9 cellular contexts compared by ENCODE assay signal in genomic region chr2:191321861-191322662, GRCh38.
DNase-seq lines count a peak whose midpoint lies in the region; ATAC-seq and TF ChIP-seq lines count a peak whose summit lies in the region.
"Had no signal": no experiment of that assay in that cellular context is flagged by ENCODE, and none has a peak within 500 bp of the region (broad histone marks: within the 10 kb centered on the region; RNA-seq: fewer than 3 reads in every experiment).

No MANE protein-coding gene starts in this region.

- no peaks in the 10 kb centered on the region for H3K36me3 ChIP-seq in SK-N-MC (ENCODE audit: insufficient read depth, low read length)
- H3K36me3 ChIP-seq in mucosa of descending colon (ENCODE audit: low read depth) = no peaks in the 10 kb centered on the region

- H3K4me1 ChIP-seq in mucosa of descending colon (ENCODE audit: low read depth) = peaks cover 10% of the 10 kb centered on the region
- H3K4me1 ChIP-seq: psoas muscle had no signal

- no peak overlapping the region for H3K4me3 Mint-ChIP-seq in stimulated activated naive B cell treated with anti-CD40 and anti-IgM and Interleukin-4, amounts not matched to agents 10 μg/mL and 1 μg/mL and 100 μg/mL, for 72 hours

- H3K9me3 ChIP-seq in SK-N-MC (ENCODE audit: low read depth, low read length) (peaks cover 4% of the 10 kb centered on the region; the same call in 1 of the 2 replicates), mucosa of descending colon (no peaks in the 10 kb centered on the region)
- H3K9me3 ChIP-seq: psoas muscle had no signal

- peaks cover 20 to 51% of the 10 kb centered on the region in 2 donors for H3K4me1 Mint-ChIP-seq in stimulated activated naive B cell treated with anti-CD40 and anti-IgM and Interleukin-4, amounts not matched to agents 10 μg/mL and 1 μg/mL and 100 μg/mL, for 72 hours

- H3K27ac ChIP-seq in SK-N-MC = no peak overlapping the region
- H3K27ac ChIP-seq: psoas muscle had no signal

- peak; percentile 52 for ATAC-seq in GM19372 (IDR thresholded peaks at IDR 0.05; ENCODE audit: low read depth, unreplicated experiment)
- peak; percentile 76 for ATAC-seq in HG03378 (IDR thresholded peaks at IDR 0.05; ENCODE audit: unreplicated experiment)
- ATAC-seq in stimulated activated naive B cell treated with anti-CD40 and anti-IgM and Interleukin-4, amounts not matched to agents 10 μg/mL and 1 μg/mL and 100 μg/mL, for 72 hours (replicated peaks) = peak; percentile 93 to 95
- ATAC-seq in mucosa of descending colon = no peak
- ATAC-seq in HG03571 (IDR thresholded peaks at IDR 0.05; ENCODE audit: unreplicated experiment) = no peak

- no peak overlapping the region for H3K4me3 ChIP-seq in SK-N-MC
- no peak overlapping the region for H3K4me3 ChIP-seq in mucosa of descending colon
- H3K4me3 ChIP-seq: psoas muscle had no signal

- peak overlapping the region; percentile 48 for H3K27ac Mint-ChIP-seq in stimulated activated naive B cell treated with anti-CD40 and anti-IgM and Interleukin-4, amounts not matched to agents 10 μg/mL and 1 μg/mL and 100 μg/mL, for 72 hours

- H3K9ac ChIP-seq in SK-N-MC (ENCODE audit: insufficient read length) = no peak overlapping the region

- DNase-seq in SK-N-MC (ENCODE audit: low read depth, low spot score) (peak; percentile 99), glomerular endothelial cell (ENCODE audit: extremely low read depth, low read depth, low spot score) (peak; percentile 41), mucosa of descending colon (no peak)
- peak; percentile 41 for DNase-seq in stimulated activated naive B cell treated with anti-CD40 and anti-IgM and Interleukin-4, amounts not matched to agents 10 μg/mL and 1 μg/mL and 100 μg/mL, for 72 hours
- no peak for DNase-seq in stimulated activated CD4-positive, alpha-beta T cell treated with anti-CD3 and anti-CD28 coated beads, Interleukin-4, amount 100 ng/mL, for 24 hours
- DNase-seq: psoas muscle had no signal

- H3K36me3 Mint-ChIP-seq in stimulated activated naive B cell treated with anti-CD40 and anti-IgM and Interleukin-4, amounts not matched to agents 10 μg/mL and 1 μg/mL and 100 μg/mL, for 72 hours = peaks cover 4 to 6% of the 10 kb centered on the region in 2 donors

- intact Hi-C loops in mucosa of descending colon (cut with DNase I, micrococcal nuclease) = no loop called here

- H3K9me3 Mint-ChIP-seq in stimulated activated naive B cell treated with anti-CD40 and anti-IgM and Interleukin-4, amounts not matched to agents 10 μg/mL and 1 μg/mL and 100 μg/mL, for 72 hours = peaks cover 4 to 6% of the 10 kb centered on the region in 2 donors

- no peak for TF ChIP-seq CTCF in mucosa of descending colon (IDR thresholded peaks at IDR 0.05)

- no peaks in the 10 kb centered on the region for H3K27me3 Mint-ChIP-seq in stimulated activated naive B cell treated with anti-CD40 and anti-IgM and Interleukin-4, amounts not matched to agents 10 μg/mL and 1 μg/mL and 100 μg/mL, for 72 hours

Comparison
In these comparisons a context has a peak if more than half of its experiments do, and no peak if none do; other contexts are left out.
1. ATAC-seq: peak in GM19372 (single experiment), HG03378 (single experiment) and stimulated activated naive B cell treated with anti-CD40 and anti-IgM and Interleukin-4, amounts not matched to agents 10 μg/mL and 1 μg/mL and 100 μg/mL, for 72 hours (2 of 2); none in mucosa of descending colon (single experiment) and HG03571 (single experiment).
2. DNase-seq: peak in SK-N-MC (single experiment), glomerular endothelial cell (single experiment) and stimulated activated naive B cell treated with anti-CD40 and anti-IgM and Interleukin-4, amounts not matched to agents 10 μg/mL and 1 μg/mL and 100 μg/mL, for 72 hours (single experiment); none in stimulated activated CD4-positive, alpha-beta T cell treated with anti-CD3 and anti-CD28 coated beads, Interleukin-4, amount 100 ng/mL, for 24 hours (single experiment) and mucosa of descending colon (0 of 3).